In genomic region chr1:244497805-244498204, GRCh38 we compare ENCODE assay signal across 21 cellular contexts.
"Had no signal": no experiment of that assay in that cellular context is flagged by ENCODE, and none has a peak within 500 bp of the region (broad histone marks: within the 10 kb centered on the region; RNA-seq: fewer than 3 reads in every experiment).

No MANE protein-coding gene starts in this region.

- ATAC-seq: activated T-helper 17 cell treated with anti-CD3 and anti-CD28 coated beads, Interleukin-2, amount 50 U/mL, for 72 hours; T-helper 17 cell; WTC11 had no signal

- H3K27ac ChIP-seq: brain microvascular endothelial cell, cardiac muscle cell had no signal

- H3K36me3 ChIP-seq: brain microvascular endothelial cell, cardiac muscle cell had no signal

- DNase-seq: activated CD4-positive, alpha-beta T cell treated with anti-CD3 and anti-CD28 coated beads for 48 hours; activated CD4-positive, alpha-beta T cell treated with anti-CD3 and anti-CD28 coated beads, Interleukin-2, amount 50 U/mL, for 4 hours; activated CD4-positive, CD25-positive, alpha-beta regulatory T cell treated with anti-CD3 and anti-CD28 coated beads, Interleukin-2, amount 50 U/mL, for 72 hours; activated CD8-positive, alpha-beta memory T cell treated with anti-CD3 and anti-CD28 coated beads for 24 hours; activated gamma-delta T cell; activated naive CD4-positive, alpha-beta T cell treated with anti-CD3 and anti-CD28 coated beads for 36 hours; activated T-cell treated with anti-CD3 and anti-CD28 coated beads, Interleukin-2, amount 50 U/mL, for 48 hours; brain microvascular endothelial cell; KG1; NCI-H1092 treated with DMSO at 0.1 percent for 48 hours; NCI-H1417 treated with DMSO at 0.1 percent for 48 hours; NCI-H1694; NCI-H2029 treated with DMSO at 0.1 percent for 48 hours; NCI-H446; NCI-H524; SHP77 treated with DMSO at 0.1 percent for 48 hours; T-helper 17 cell; T-helper 9 cell had no signal

- H3K4me3 ChIP-seq: cardiac muscle cell had no signal

- H3K27me3 ChIP-seq: brain microvascular endothelial cell, cardiac muscle cell had no signal
